Comparison of ENCODE assay signal across 13 cellular contexts in genomic region chr6:100088009-100088408, GRCh38.
DNase-seq lines count a peak whose midpoint lies in the region; ATAC-seq and TF ChIP-seq lines count a peak whose summit lies in the region.
"Had no signal": no experiment of that assay in that cellular context is flagged by ENCODE, and none has a peak within 500 bp of the region (broad histone marks: within the 10 kb centered on the region; RNA-seq: fewer than 3 reads in every experiment).

No MANE protein-coding gene starts in this region.

- H3K4me3 ChIP-seq in fibroblast of mammary gland (ENCODE audit: control insufficient read depth, low read depth, low read length) (no peak overlapping the region), skeletal muscle cell (ENCODE audit: low read depth, low read length) (no peak overlapping the region)
- H3K4me3 ChIP-seq: coronary artery, stomach had no signal

- no peak for ATAC-seq in HG02973 (IDR thresholded peaks at IDR 0.05; ENCODE audit: unreplicated experiment)
- ATAC-seq: right cardiac atrium had no signal

- DNase-seq in GM04503 (ENCODE audit: low read depth) (peak; percentile 79), RKO (ENCODE audit: low spot score) (peak; percentile 53), fibroblast of mammary gland (ENCODE audit: low read depth) (peak; percentile 76), skeletal muscle cell (ENCODE audit: low read depth) (peak; percentile 76), GDM1 (lab: John Stamatoyannopoulos, UW) (no peak)
- no peak for DNase-seq in activated naive CD4-positive, alpha-beta T cell treated with Interleukin-2 at 50 U/mL for 16 hours
- DNase-seq: activated naive CD4-positive, alpha-beta T cell treated with anti-CD3 and anti-CD28 coated beads, Interleukin-2, amount 50 U/mL, for 16 hours; NCI-H774; right cardiac atrium; SHP77 treated with DMSO at 0.1 percent for 48 hours; stomach had no signal

- TF ChIP-seq CTCF in fibroblast of mammary gland (conservative IDR thresholded peaks at IDR 0.05; ENCODE audit: control insufficient read depth, insufficient read depth, low read depth, low read length): no peak

Comparison
In these comparisons a context has a peak if more than half of its experiments do, and no peak if none do; other contexts are left out.
1. DNase-seq: peak in GM04503 (single experiment), RKO (single experiment), fibroblast of mammary gland (single experiment) and skeletal muscle cell (single experiment); none in activated naive CD4-positive, alpha-beta T cell treated with Interleukin-2 at 50 U/mL for 16 hours (single experiment) and GDM1 (single experiment).